Comparison of ENCODE assay signal across 8 cellular contexts in genomic region chr1:3668585-3669300, GRCh38. TPM values are rescaled to one million over a fixed set of nuclear protein-coding genes. Genes with fewer than 3 reads are reported as not detected.
DNase-seq lines count a peak whose midpoint lies in the region; ATAC-seq and TF ChIP-seq lines count a peak whose summit lies in the region.

No MANE protein-coding gene starts in this region.

- H3K4me3 ChIP-seq in endodermal cell (ENCODE audit: low read length) = no peak overlapping the region
- no peak overlapping the region for H3K4me3 ChIP-seq in effector memory CD4-positive, alpha-beta T cell (ENCODE audit: insufficient read depth, low read depth, low read length, poor library complexity, severe bottlenecking)

- TF ChIP-seq CTCF in endodermal cell (conservative IDR thresholded peaks at IDR 0.05) = no peak

- no peaks in the 10 kb centered on the region for H3K36me3 Mint-ChIP-seq in endodermal cell (ENCODE audit: low read depth)

- no peak overlapping the region for H3K27ac ChIP-seq in endodermal cell (ENCODE audit: low read depth, low read length)
- no peak overlapping the region for H3K27ac ChIP-seq in effector memory CD4-positive, alpha-beta T cell (ENCODE audit: insufficient read depth, low read length, poor library complexity, severe bottlenecking)

- no peaks in the 10 kb centered on the region for H3K4me1 ChIP-seq in endodermal cell (ENCODE audit: control insufficient read depth, insufficient read depth, low read length)
- no peaks in the 10 kb centered on the region for H3K4me1 ChIP-seq in effector memory CD4-positive, alpha-beta T cell (ENCODE audit: control insufficient read depth, insufficient read depth, low read length, poor library complexity, severe bottlenecking)

- H3K27ac Mint-ChIP-seq in endodermal cell = no peak overlapping the region

- DNase-seq in Daoy (ENCODE audit: low read depth) (peak; percentile 63), NCI-H510A treated with DMSO at 0.1 percent for 48 hours (lab: John Stamatoyannopoulos, UW) (peak; percentile 79), endodermal cell (peak; percentile 93), posterior cingulate gyrus (peak in 8 of 10 donors; percentile 21 to 90 (median 40))
- DNase-seq in stimulated activated CD4-positive, alpha-beta T cell treated with anti-CD3 and anti-CD28 coated beads, Interleukin-15, amount 100 ng/mL, for 24 hours = no peak
- DNase-seq in effector memory CD4-positive, alpha-beta T cell = no peak
- no peak for DNase-seq in central memory CD4-positive, alpha-beta T cell

- H3K27me3 Mint-ChIP-seq in endodermal cell (ENCODE audit: insufficient read depth) = peaks cover 14% of the 10 kb centered on the region

- H3K9ac ChIP-seq in endodermal cell (ENCODE audit: extremely low read depth, low read length, poor library complexity, severe bottlenecking) = no peak overlapping the region

- no peaks in the 10 kb centered on the region for H3K9me3 ChIP-seq in endodermal cell (ENCODE audit: control insufficient read depth, low read length)
- H3K9me3 ChIP-seq in effector memory CD4-positive, alpha-beta T cell (ENCODE audit: control insufficient read depth, low read length) = no peaks in the 10 kb centered on the region

- 54 to 55% methylated on average over 10 to 30 of the region's 30 CpGs for WGBS in endodermal cell (ENCODE audit: insufficient coverage in 1 of 2, insufficient read length in 1 of 2), 2 experiments

- no peak for ATAC-seq in GM21526 (IDR thresholded peaks at IDR 0.05; ENCODE audit: low FRiP score, unreplicated experiment)

- no peaks in the 10 kb centered on the region for H3K36me3 ChIP-seq in endodermal cell (ENCODE audit: control insufficient read depth, insufficient read depth, low read length)
- H3K36me3 ChIP-seq in effector memory CD4-positive, alpha-beta T cell (ENCODE audit: control insufficient read depth, insufficient read depth, low read length) = no peaks in the 10 kb centered on the region

- peaks cover 5% of the 10 kb centered on the region for H3K27me3 ChIP-seq in endodermal cell (ENCODE audit: control insufficient read depth, insufficient read depth, low read length, poor library complexity, severe bottlenecking)
- H3K27me3 ChIP-seq in effector memory CD4-positive, alpha-beta T cell (replicated peaks; ENCODE audit: control insufficient read depth, insufficient read depth, low read length, poor library complexity, severe bottlenecking) = no peaks in the 10 kb centered on the region

- H3K9me3 Mint-ChIP-seq in endodermal cell = no peaks in the 10 kb centered on the region

- intact Hi-C loops in posterior cingulate gyrus (cut with DNase I) = no loop called here

- no peak overlapping the region for H3K4me3 Mint-ChIP-seq in endodermal cell

- H3K4me1 Mint-ChIP-seq in endodermal cell = no peaks in the 10 kb centered on the region

RNA-seq across cellular contexts. Expression of gene TP73, which starts 16.4 kb away (rescaled TPM):
- 0.89 and 2.5 TPM in 2 replicates for total RNA-seq in Daoy (2014; rRNA removed; shearing (Covaris generic))
- 1 to 10 TPM; 3.4 to 3.5 TPM for total RNA-seq in endodermal cell
- polyA plus RNA-seq in endodermal cell (2013, experiment 1 of 2) = 0.61 TPM
- polyA plus RNA-seq in endodermal cell (2013, experiment 2 of 2) = 0.33 TPM

RNA-seq across cellular contexts. Expression of gene WRAP73, which starts 18.8 kb away (rescaled TPM):
- total RNA-seq in Daoy (2014; rRNA removed; shearing (Covaris generic)) = 17.4 and 33.9 TPM in 2 replicates
- total RNA-seq in endodermal cell = 10 to 100 TPM; 29.8 to 32.5 TPM
- 31.6 TPM for polyA plus RNA-seq in endodermal cell (2013, experiment 1 of 2)
- 27.3 TPM for polyA plus RNA-seq in endodermal cell (2013, experiment 2 of 2)

RNA-seq across cellular contexts. Expression of gene TPRG1L, which starts 43.9 kb away (rescaled TPM):
- 7.0 and 8.5 TPM in 2 replicates for total RNA-seq in Daoy (2014; rRNA removed; shearing (Covaris generic))
- 10 to 100 TPM; 50.4 to 56.4 TPM for total RNA-seq in endodermal cell
- polyA plus RNA-seq in endodermal cell (2013, experiment 1 of 2) = 30.8 TPM
- polyA plus RNA-seq in endodermal cell (2013, experiment 2 of 2) = 32.3 TPM

RNA-seq across cellular contexts. Expression of gene MEGF6, which starts 57.4 kb away (rescaled TPM):
- total RNA-seq in Daoy (2014; rRNA removed; shearing (Covaris generic)) = 2.5 and 5.1 TPM in 2 replicates
- total RNA-seq in endodermal cell = 100 to 1,000 TPM in 1 of 2 donors, 10 to 100 TPM in 1; 83.0 to 103 TPM
- 28.4 TPM for polyA plus RNA-seq in endodermal cell (2013, experiment 1 of 2)
- 20.2 TPM for polyA plus RNA-seq in endodermal cell (2013, experiment 2 of 2)

Comparison
In these comparisons a context has a peak if more than half of its experiments do, and no peak if none do; other contexts are left out.
1. DNase-seq: peak in Daoy (single experiment), NCI-H510A treated with DMSO at 0.1 percent for 48 hours (single experiment), endodermal cell (single experiment) and posterior cingulate gyrus (8 of 10); none in stimulated activated CD4-positive, alpha-beta T cell treated with anti-CD3 and anti-CD28 coated beads, Interleukin-15, amount 100 ng/mL, for 24 hours (single experiment), effector memory CD4-positive, alpha-beta T cell (0 of 3) and central memory CD4-positive, alpha-beta T cell (single experiment).